11 cellular contexts compared by ENCODE assay signal in genomic region chr7:76509931-76510877, GRCh38. TPM values are rescaled to one million over a fixed set of nuclear protein-coding genes. Genes with fewer than 3 reads are reported as not detected.
A peak's percentile ranks its signal among the peaks of the same experiment; 100 is the strongest.
DNase-seq lines count a peak whose midpoint lies in the region; ATAC-seq and TF ChIP-seq lines count a peak whose summit lies in the region.
"Had no signal": no experiment of that assay in that cellular context is flagged by ENCODE, and none has a peak within 500 bp of the region (broad histone marks: within the 10 kb centered on the region; RNA-seq: fewer than 3 reads in every experiment).

UPK3B (plus strand) TSS chr7:76510552; CDS start chr7:76510653, 101 bp downstream.

- intact Hi-C loops in heart right ventricle (cut with DNase I) = loop anchor here in 1 of 10 donors (10.0 kb wide), 1 partner anchor 485 kb away; no protein-coding TSS in a partner anchor

- H3K27ac Mint-ChIP-seq in activated naive CD8-positive, alpha-beta T cell treated with anti-CD3 and anti-CD28 coated beads, Interleukin-2, amount 50 U/mL, for 24 hours = no peak within 1 kb of the TSS

- ATAC-seq in heart right ventricle = no peak
- ATAC-seq in activated naive CD8-positive, alpha-beta T cell treated with anti-CD3 and anti-CD28 coated beads, Interleukin-2, amount 50 U/mL, for 24 hours = no peak

- H3K4me1 Mint-ChIP-seq in activated naive CD8-positive, alpha-beta T cell treated with anti-CD3 and anti-CD28 coated beads, Interleukin-2, amount 50 U/mL, for 24 hours = peaks cover 4% of the 10 kb centered on the region

- no peaks in the 10 kb centered on the region for H3K27me3 ChIP-seq in right atrium auricular region
- H3K27me3 ChIP-seq in heart right ventricle = no peaks in the 10 kb centered on the region
- H3K27me3 ChIP-seq in SJCRH30 = no peaks in the 10 kb centered on the region

- peaks cover 5% of the 10 kb centered on the region for H3K36me3 Mint-ChIP-seq in activated naive CD8-positive, alpha-beta T cell treated with anti-CD3 and anti-CD28 coated beads, Interleukin-2, amount 50 U/mL, for 24 hours (ENCODE audit: low read depth)
- H3K36me3 Mint-ChIP-seq: naive B cell had no signal

- H3K9me3 ChIP-seq in right atrium auricular region = no peaks in the 10 kb centered on the region
- no peaks in the 10 kb centered on the region for H3K9me3 ChIP-seq in heart right ventricle
- H3K9me3 ChIP-seq in SJCRH30 (replicated peaks) = no peaks in the 10 kb centered on the region

- H3K4me3 Mint-ChIP-seq in activated naive CD8-positive, alpha-beta T cell treated with anti-CD3 and anti-CD28 coated beads, Interleukin-2, amount 50 U/mL, for 24 hours = no peak within 1 kb of the TSS
- H3K4me3 Mint-ChIP-seq: naive B cell had no signal

- DNase-seq in right atrium auricular region (ENCODE audit: low spot score) = no peak
- DNase-seq in heart right ventricle = no peak
- peak; percentile 70 to 71 for DNase-seq in SJCRH30
- DNase-seq in iris pigment epithelial cell (ENCODE audit: low read depth) = peak; percentile 22
- DNase-seq in ureter (ENCODE audit: low spot score) = peak; percentile 75
- no peak for DNase-seq in H4 (ENCODE audit: low spot score)
- DNase-seq in NK-92 treated with Interleukin-12 subunit alpha and Interleukin-12 subunit beta, amount 100 ng/mL, for 24 hours (lab: John Stamatoyannopoulos, UW) = no peak
- DNase-seq in activated naive CD8-positive, alpha-beta T cell treated with anti-CD3 and anti-CD28 coated beads, Interleukin-2, amount 50 U/mL, for 24 hours = no peak
- DNase-seq: naive B cell had no signal

- H3K4me1 ChIP-seq in right atrium auricular region (no peaks in the 10 kb centered on the region), heart right ventricle (peaks cover 0 to 16% (median 5%) of the 10 kb centered on the region in 9 donors), SJCRH30 (peaks cover 28% of the 10 kb centered on the region)

- no peak within 1 kb of the TSS for H3K27ac ChIP-seq in right atrium auricular region
- H3K27ac ChIP-seq in heart right ventricle = no peak within 1 kb of the TSS
- peak within 1 kb of the TSS; percentile 12; the same call in 1 of the 2 replicates for H3K27ac ChIP-seq in SJCRH30

- WGBS in heart right ventricle, 2 donors = 44 to 53% methylated on average over 20 of the region's 20 CpGs

- H3K27me3 Mint-ChIP-seq in activated naive CD8-positive, alpha-beta T cell treated with anti-CD3 and anti-CD28 coated beads, Interleukin-2, amount 50 U/mL, for 24 hours = no peaks in the 10 kb centered on the region

- H3K36me3 ChIP-seq in right atrium auricular region = no peaks in the 10 kb centered on the region
- peaks cover 0 to 25% (median 5%) of the 10 kb centered on the region in 9 donors for H3K36me3 ChIP-seq in heart right ventricle
- H3K36me3 ChIP-seq in SJCRH30 = no peaks in the 10 kb centered on the region

- H3K9me3 Mint-ChIP-seq in activated naive CD8-positive, alpha-beta T cell treated with anti-CD3 and anti-CD28 coated beads, Interleukin-2, amount 50 U/mL, for 24 hours = no peaks in the 10 kb centered on the region
- H3K9me3 Mint-ChIP-seq: naive B cell had no signal

- TF ChIP-seq CTCF in right atrium auricular region (IDR thresholded peaks at IDR 0.05) = no peak
- TF ChIP-seq CTCF in heart right ventricle (IDR thresholded peaks at IDR 0.05) = no peak

- H3K4me3 ChIP-seq in right atrium auricular region (no peak within 1 kb of the TSS), heart right ventricle (no peak within 1 kb of the TSS), SJCRH30 (peak within 1 kb of the TSS; percentile 13)

RNA-seq across cellular contexts. Expression of gene UPK3B, which starts in this region (rescaled TPM):
- total RNA-seq in right atrium auricular region = 100 to 1,000 TPM in 1 of 2 donors, 10 to 100 TPM in 1; 78.8 to 126 TPM
- 1 to 10 TPM in 1 of 10 donors, under 1 TPM in 7, not detected in 2; 0.24 to 2.7 (median 0.65) TPM for total RNA-seq in heart right ventricle
- polyA plus RNA-seq in heart right ventricle = under 1 TPM in 1 of 2 donors, not detected in 1; 0.09 TPM
- 0.33 and 0.69 TPM in 2 replicates for total RNA-seq in SJCRH30 (2014; rRNA removed; shearing (Covaris generic))
- 111 TPM for total RNA-seq in ureter
- total RNA-seq in H4 (2014; rRNA removed; shearing (Covaris generic)) = not detected in 2 replicates
- total RNA-seq: Daoy, RPMI7951 had no signal

Comparison
In these comparisons a context has a peak if more than half of its experiments do, and no peak if none do; other contexts are left out.
1. RNA of gene UPK3B (total RNA-seq): 78.8 to 126 TPM in right atrium auricular region and 111 TPM in ureter (single experiment); 0.33 to 0.69 TPM in SJCRH30, 0.24 to 2.7 TPM in heart right ventricle and not detected in H4; every median in the first group is over 10 times any median in the second.
2. Peak in DNase-seq, H3K4me3 ChIP-seq and H3K27ac ChIP-seq in SJCRH30; RNA of the gene not detected or under 1 TPM.
3. DNase-seq: peak in iris pigment epithelial cell (single experiment) and ureter (single experiment); none in right atrium auricular region (single experiment), heart right ventricle (0 of 2), H4 (single experiment), NK-92 treated with Interleukin-12 subunit alpha and Interleukin-12 subunit beta, amount 100 ng/mL, for 24 hours (single experiment) and activated naive CD8-positive, alpha-beta T cell treated with anti-CD3 and anti-CD28 coated beads, Interleukin-2, amount 50 U/mL, for 24 hours (single experiment).